8 cellular contexts compared by ENCODE assay signal in the genomic region with DNA sequence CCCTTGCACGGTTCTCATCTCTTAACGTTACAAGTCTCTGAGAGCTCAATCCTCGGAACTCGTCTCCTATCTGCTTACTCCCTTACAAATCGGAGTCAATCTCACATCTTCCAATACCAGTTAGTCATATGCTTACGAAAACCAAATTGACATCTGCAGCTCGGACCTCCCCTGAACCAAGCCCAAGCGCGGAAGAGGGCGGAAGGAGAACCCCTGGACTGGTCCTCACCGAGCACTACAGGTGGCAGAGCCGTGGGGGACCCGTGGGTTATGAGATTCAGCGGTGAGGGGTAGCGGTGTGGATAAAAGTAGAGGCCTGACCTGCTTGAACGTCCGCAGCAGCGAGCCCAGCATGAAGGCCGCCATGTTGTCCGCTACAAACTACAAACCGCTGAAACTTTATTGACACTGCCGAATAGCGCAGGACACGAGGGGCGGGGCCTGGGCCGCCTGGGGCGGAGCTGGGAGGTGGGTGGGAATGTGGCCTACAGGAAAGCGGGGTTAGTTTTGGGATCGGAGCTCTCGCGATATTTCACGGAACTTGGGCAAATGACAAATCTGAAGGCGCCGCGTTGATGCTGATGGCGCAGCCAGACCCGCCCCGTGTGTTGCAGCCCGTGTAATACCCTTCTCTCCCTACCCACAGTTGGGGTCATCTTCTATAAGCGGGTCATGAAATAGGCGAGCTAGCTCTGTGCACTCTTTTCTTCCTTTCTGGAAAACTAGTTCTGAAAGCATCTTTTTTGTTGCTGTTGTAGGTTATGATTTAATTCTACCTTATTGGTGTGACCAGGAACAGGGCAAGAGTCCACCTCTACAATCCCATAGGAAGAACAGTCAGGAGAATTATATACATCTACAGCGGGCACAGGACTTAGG. TPM values are rescaled to one million over a fixed set of nuclear protein-coding genes. Genes with fewer than 3 reads are reported as not detected.
DNase-seq lines count a peak whose midpoint lies in the region; ATAC-seq and TF ChIP-seq lines count a peak whose summit lies in the region.

A gene (minus strand): TSS at position 383 of the 879 bp plus-strand sequence. CDS start 17 bp downstream, at position 366.

- peaks cover 19% of the 10 kb centered on the region for H3K36me3 ChIP-seq in BLaER1

- no peaks in the 10 kb centered on the region for H3K27me3 ChIP-seq in BLaER1

- peak within 1 kb of the TSS; percentile 91 for H3K4me3 Mint-ChIP-seq in activated CD4-positive, alpha-beta T cell treated with anti-CD3 and anti-CD28 coated beads, Interleukin-2, amount 10 ng/mL, durations not matched to agents 24 days and 14 days

- ATAC-seq in GM19324 (IDR thresholded peaks at IDR 0.05; ENCODE audit: low FRiP score, unreplicated experiment) = peak; percentile 92
- peak; percentile 76 for ATAC-seq in HG03469 (IDR thresholded peaks at IDR 0.05; ENCODE audit: unreplicated experiment)
- ATAC-seq in left colon = peak; percentile 98

- H3K4me3 ChIP-seq in BLaER1 (peak within 1 kb of the TSS; percentile 90), coronary artery (peak within 1 kb of the TSS; percentile 96)

- H3K4me1 Mint-ChIP-seq in activated CD4-positive, alpha-beta T cell treated with anti-CD3 and anti-CD28 coated beads, Interleukin-2, amount 10 ng/mL, durations not matched to agents 24 days and 14 days = peaks cover 23% of the 10 kb centered on the region

- H3K9ac ChIP-seq in BLaER1 = peak within 1 kb of the TSS; percentile 93

- peaks cover 20% of the 10 kb centered on the region; the same call in 1 of the 2 replicates for H3K4me1 ChIP-seq in BLaER1

- H4K20me1 ChIP-seq in BLaER1 = peaks cover 23% of the 10 kb centered on the region; the same call in 1 of the 2 replicates

- peaks cover 14% of the 10 kb centered on the region for H3K36me3 Mint-ChIP-seq in activated CD4-positive, alpha-beta T cell treated with anti-CD3 and anti-CD28 coated beads, Interleukin-2, amount 10 ng/mL, durations not matched to agents 24 days and 14 days (ENCODE audit: low read depth)

- H3K27ac ChIP-seq in BLaER1 = peak within 1 kb of the TSS; percentile 91
- peak within 1 kb of the TSS; percentile 70 to 89 for H3K27ac ChIP-seq in coronary artery

- intact Hi-C loops in activated CD4-positive, alpha-beta T cell treated with anti-CD3 and anti-CD28 coated beads, Interleukin-2, amount 10 ng/mL, durations not matched to agents 24 days and 14 days (cut with micrococcal nuclease) = loop anchor here (1.0 to 2.0 kb wide), 3 partner anchors 24 to 166 kb away; a partner anchor contains a TSS
- intact Hi-C loops in left colon (cut with DNase I, micrococcal nuclease) = no loop called here

- TF ChIP-seq CTCF in coronary artery (IDR thresholded peaks at IDR 0.05) = no peak

- no peaks in the 10 kb centered on the region for H3K9me3 ChIP-seq in BLaER1

- peak within 1 kb of the TSS; percentile 90 for H3K27ac Mint-ChIP-seq in activated CD4-positive, alpha-beta T cell treated with anti-CD3 and anti-CD28 coated beads, Interleukin-2, amount 10 ng/mL, durations not matched to agents 24 days and 14 days

- H3K4me2 ChIP-seq in BLaER1 = peak within 1 kb of the TSS; percentile 94

- no peaks in the 10 kb centered on the region for H3K27me3 Mint-ChIP-seq in activated CD4-positive, alpha-beta T cell treated with anti-CD3 and anti-CD28 coated beads, Interleukin-2, amount 10 ng/mL, durations not matched to agents 24 days and 14 days

- H3K9me3 Mint-ChIP-seq in activated CD4-positive, alpha-beta T cell treated with anti-CD3 and anti-CD28 coated beads, Interleukin-2, amount 10 ng/mL, durations not matched to agents 24 days and 14 days = peaks cover 14% of the 10 kb centered on the region

- DNase-seq in NCI-H526 treated with DMSO at 0.1 percent for 48 hours (lab: John Stamatoyannopoulos, UW) (peak; percentile 99), coronary artery (ENCODE audit: low spot score) (peak; percentile 99), left colon (peak; percentile 98)
- peak; percentile 99 for DNase-seq in activated CD4-positive, alpha-beta T cell treated with anti-CD3 and anti-CD28 coated beads, Interleukin-2, amount 10 ng/mL, durations not matched to agents 24 days and 14 days
- DNase-seq in stimulated activated CD4-positive, alpha-beta T cell treated with anti-CD3 and anti-CD28 coated beads, Interleukin-1b, Interleukin-23, amount 100 ng/mL, for 48 hours = peak; percentile 99

RNA-seq across cellular contexts. Expression of the gene that starts here (rescaled TPM):
- 28.9 and 33.5 TPM in 2 replicates for total RNA-seq in activated CD4-positive, alpha-beta T cell treated with anti-CD3 and anti-CD28 coated beads, Interleukin-2, amount 10 ng/mL, durations not matched to agents 24 days and 14 days
- 10 to 100 TPM; 25.2 to 26.6 TPM for total RNA-seq in left colon

Comparison
In these comparisons a context has a peak if more than half of its experiments do, and no peak if none do; other contexts are left out.
1. Peak in every context shown above with its lines: DNase-seq, ATAC-seq, H3K4me3 ChIP-seq and H3K27ac ChIP-seq.